28 cellular contexts compared by ENCODE assay signal in the genomic region with DNA sequence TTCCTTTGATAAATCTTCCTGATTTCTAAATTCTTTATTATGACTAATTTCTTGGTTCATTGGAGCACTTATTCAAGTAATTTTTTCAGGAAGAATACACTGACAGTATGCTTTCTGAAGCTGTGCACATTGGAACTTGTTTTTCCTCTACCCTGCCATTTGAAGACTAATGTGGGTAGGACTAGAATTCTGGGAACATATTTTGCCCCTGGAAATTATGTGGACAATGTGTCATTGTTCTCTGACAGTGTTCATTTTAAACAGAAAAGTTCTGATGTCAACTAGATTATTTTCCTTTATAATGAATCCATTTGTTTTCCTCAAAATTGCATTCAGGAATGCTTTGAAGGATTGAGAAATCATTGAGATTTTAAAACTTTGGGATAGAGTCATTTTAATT. TPM values are rescaled to one million over a fixed set of nuclear protein-coding genes. Genes with fewer than 3 reads are reported as not detected.
"Had no signal": no experiment of that assay in that cellular context is flagged by ENCODE, and none has a peak within 500 bp of the region (broad histone marks: within the 10 kb centered on the region; RNA-seq: fewer than 3 reads in every experiment).

No MANE protein-coding gene starts in this region.

- H3K27ac Mint-ChIP-seq: naive thymus-derived CD4-positive, alpha-beta T cell; nephron; neural progenitor cell; stimulated activated naive B cell treated with anti-CD40 and anti-IgM and Interleukin-4, amounts not matched to agents 10 μg/mL and 1 μg/mL and 100 μg/mL, for 72 hours; stimulated activated naive CD8-positive, alpha-beta T cell treated with anti-CD3 and anti-CD28 coated beads, Interleukin-15, Interleukin-2, amounts not matched to agents 100 ng/mL and 50 ng/mL, for 24 hours had no signal

- H3K36me3 ChIP-seq: esophagus squamous epithelium, gastrocnemius medialis, left lung, neural progenitor cell, prostate gland, sigmoid colon, spleen, thoracic aorta, vagina had no signal

- H3K27ac ChIP-seq: coronary artery, esophagus squamous epithelium, gastrocnemius medialis, left lung, neural progenitor cell, prostate gland, sigmoid colon, skin epidermis, spleen, thoracic aorta, vagina had no signal

- H3K4me1 ChIP-seq: esophagus squamous epithelium, gastrocnemius medialis, left lung, neural progenitor cell, prostate gland, sigmoid colon, vagina had no signal

- H3K9ac ChIP-seq: neural progenitor cell had no signal

- H3K9me3 Mint-ChIP-seq: neural progenitor cell; stimulated activated naive B cell treated with anti-CD40 and anti-IgM and Interleukin-4, amounts not matched to agents 10 μg/mL and 1 μg/mL and 100 μg/mL, for 72 hours; stimulated activated naive CD8-positive, alpha-beta T cell treated with anti-CD3 and anti-CD28 coated beads, Interleukin-15, Interleukin-2, amounts not matched to agents 100 ng/mL and 50 ng/mL, for 24 hours had no signal

- ATAC-seq: gastrocnemius medialis; left cardiac atrium; left lung; naive thymus-derived CD4-positive, alpha-beta T cell; right cardiac atrium had no signal

- H3K27me3 ChIP-seq: esophagus squamous epithelium, gastrocnemius medialis, left lung, neural progenitor cell, sigmoid colon, spleen, vagina had no signal

- H3K4me2 ChIP-seq: neural progenitor cell had no signal

- FAIRE-seq: endothelial cell of umbilical vein, kidney had no signal

- DNase-seq: dermis blood vessel endothelial cell; effector memory CD4-positive, alpha-beta T cell; erythroblast; esophagus squamous epithelium; gastrocnemius medialis; head of caudate nucleus; kidney; left cardiac atrium; left lung; mesendoderm; midbrain; naive thymus-derived CD4-positive, alpha-beta T cell; right cardiac atrium; sigmoid colon; spleen; stimulated activated CD4-positive, alpha-beta T cell treated with anti-CD3 and anti-CD28 coated beads, Interleukin-4, amount 100 ng/mL, for 4 hours; stimulated activated naive B cell treated with anti-CD40 and anti-IgM and Interleukin-4, amounts not matched to agents 10 μg/mL and 1 μg/mL and 100 μg/mL, for 72 hours had no signal

- H3K4me3 Mint-ChIP-seq: naive thymus-derived CD4-positive, alpha-beta T cell; nephron; neural progenitor cell; stimulated activated naive B cell treated with anti-CD40 and anti-IgM and Interleukin-4, amounts not matched to agents 10 μg/mL and 1 μg/mL and 100 μg/mL, for 72 hours; stimulated activated naive CD8-positive, alpha-beta T cell treated with anti-CD3 and anti-CD28 coated beads, Interleukin-15, Interleukin-2, amounts not matched to agents 100 ng/mL and 50 ng/mL, for 24 hours had no signal

- H3K4me1 Mint-ChIP-seq: stimulated activated naive B cell treated with anti-CD40 and anti-IgM and Interleukin-4, amounts not matched to agents 10 μg/mL and 1 μg/mL and 100 μg/mL, for 72 hours had no signal

- H3K36me3 Mint-ChIP-seq: naive thymus-derived CD4-positive, alpha-beta T cell; neural progenitor cell; stimulated activated naive B cell treated with anti-CD40 and anti-IgM and Interleukin-4, amounts not matched to agents 10 μg/mL and 1 μg/mL and 100 μg/mL, for 72 hours had no signal

- H2AFZ ChIP-seq: neural progenitor cell had no signal

- H3K9me3 ChIP-seq: esophagus squamous epithelium, gastrocnemius medialis, left lung, prostate gland, sigmoid colon, spleen, thoracic aorta, vagina had no signal

- H3K4me3 ChIP-seq: coronary artery, esophagus squamous epithelium, gastrocnemius medialis, left lung, neural progenitor cell, prostate gland, sigmoid colon, skin epidermis, spleen, thoracic aorta, vagina had no signal

RNA-seq across cellular contexts. Expression of a gene that starts 34.8 kb away (rescaled TPM):
- total RNA-seq: dermis blood vessel endothelial cell; endothelial cell of umbilical vein; glomerular endothelial cell; lung microvascular endothelial cell; naive thymus-derived CD4-positive, alpha-beta T cell had no signal
- polyA plus RNA-seq: endothelial cell of umbilical vein; naive thymus-derived CD4-positive, alpha-beta T cell had no signal
